ENCODE assay signal across 23 cellular contexts in the genomic region with DNA sequence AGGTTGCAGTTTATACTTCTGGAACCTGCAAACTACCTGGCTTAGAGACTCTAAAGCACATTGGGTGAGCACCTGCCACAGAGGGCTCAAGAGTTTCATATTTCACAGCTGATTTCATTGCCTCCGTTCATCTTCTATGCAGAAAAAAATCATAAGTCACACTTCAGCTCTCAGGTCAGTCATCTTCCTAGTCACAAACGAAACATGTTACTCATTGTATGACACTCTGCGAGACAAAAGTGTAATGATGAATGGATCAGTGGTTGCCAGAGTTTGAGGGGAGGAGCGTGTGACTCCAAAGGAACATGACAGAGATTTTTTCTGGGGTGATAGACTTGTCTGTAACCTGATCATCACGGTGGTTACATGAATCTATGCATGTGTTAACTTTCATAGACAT.
DNase-seq lines count a peak whose midpoint lies in the region; ATAC-seq, FAIRE-seq and TF ChIP-seq lines count a peak whose summit lies in the region.
"Had no signal": no experiment of that assay in that cellular context is flagged by ENCODE, and none has a peak within 500 bp of the region (broad histone marks: within the 10 kb centered on the region; RNA-seq: fewer than 3 reads in every experiment).

No MANE protein-coding gene starts in this region.

- ATAC-seq in HG02870 (IDR thresholded peaks at IDR 0.05; ENCODE audit: unreplicated experiment) (peak; percentile 65), left lung (no peak)
- ATAC-seq: activated T-cell treated with anti-CD3 and anti-CD28 coated beads, Interleukin-2, amount 50 U/mL, for 4 hours; esophagus mucosa; natural killer cell treated with Interleukin-12 subunit alpha and Interleukin-12 subunit beta and Interleukin-15 and Interleukin-18, amount 100 ng/mL, for 72 hours had no signal

- H3K4me1 ChIP-seq in A673 (ENCODE audit: insufficient read depth, low read length, poor library complexity, severe bottlenecking): no peaks in the 10 kb centered on the region
- no peaks in the 10 kb centered on the region for H3K4me1 ChIP-seq in left lung
- H3K4me1 ChIP-seq: parathyroid adenoma, sigmoid colon had no signal

- FAIRE-seq in bronchial epithelial cell (lab: Jason Lieb, UNC): no peak

- DNase-seq in A673 (ENCODE audit: low spot score): peak; percentile 0
- peak; percentile 97 for DNase-seq in NCI-H2171 treated with DMSO at 0.1 percent for 48 hours (lab: John Stamatoyannopoulos, UW)
- peak; percentile 13 for DNase-seq in bronchial epithelial cell (ENCODE audit: low read depth)
- no peak for DNase-seq in left lung
- no peak for DNase-seq in activated T-helper 1 cell treated with anti-CD3 and anti-CD28 coated beads, Interleukin-12 subunit alpha, Interleukin-12 subunit beta, Interleukin-2, Interleukin-4 antibody, amounts not matched to agents 30 ng/mL and 10 ng/mL and 1 ng/mL, durations not matched to agents 14 hours and 24 hours and 36 hours (ENCODE audit: low spot score)
- DNase-seq in stimulated activated naive CD4-positive, alpha-beta T cell (lab: John Stamatoyannopoulos, UW): no peak
- DNase-seq in COLO668 (lab: John Stamatoyannopoulos, UW; ENCODE audit: unreplicated experiment): no peak
- DNase-seq: ACHN; activated CD4-positive, CD25-positive, alpha-beta regulatory T cell treated with anti-CD3 and anti-CD28 coated beads, Interleukin-2, amount 50 U/mL, for 72 hours; activated naive CD4-positive, alpha-beta T cell treated with anti-CD3 and anti-CD28 coated beads for 36 hours; activated T-cell treated with anti-CD3 and anti-CD28 coated beads, Interleukin-2, amount 50 U/mL, for 4 hours; central memory CD4-positive, alpha-beta T cell; H9; kidney glomerular epithelial cell; NCI-H226; sigmoid colon had no signal

- POLR2A ChIA-PET in A673 (lab: Charles Lee; ENCODE audit: low non-redundant PET): no interaction called here

- CTCF ChIA-PET in A673 (lab: Charles Lee): no interaction called here

- H3K27ac ChIP-seq in A673 (ENCODE audit: low read depth, low read length, poor library complexity, severe bottlenecking) (no peak overlapping the region), left lung (no peak overlapping the region)
- H3K27ac ChIP-seq: KMS-11, parathyroid adenoma, sigmoid colon, thoracic aorta had no signal

- H3K27me3 Mint-ChIP-seq in activated T-helper 1 cell treated with anti-CD3 and anti-CD28 coated beads, Interleukin-12 subunit alpha, Interleukin-12 subunit beta, Interleukin-2, Interleukin-4 antibody, amounts not matched to agents 30 ng/mL and 10 ng/mL and 1 ng/mL, durations not matched to agents 14 hours and 24 hours and 36 hours (ENCODE audit: insufficient read depth): no peaks in the 10 kb centered on the region
- H3K27me3 Mint-ChIP-seq: natural killer cell treated with Interleukin-12 subunit alpha and Interleukin-12 subunit beta and Interleukin-15 and Interleukin-18, amount 100 ng/mL, for 72 hours had no signal

- no peak overlapping the region for H3K27ac Mint-ChIP-seq in activated T-helper 1 cell treated with anti-CD3 and anti-CD28 coated beads, Interleukin-12 subunit alpha, Interleukin-12 subunit beta, Interleukin-2, Interleukin-4 antibody, amounts not matched to agents 30 ng/mL and 10 ng/mL and 1 ng/mL, durations not matched to agents 14 hours and 24 hours and 36 hours
- H3K27ac Mint-ChIP-seq: activated naive CD4-positive, alpha-beta T cell treated with anti-CD3 and anti-CD28 coated beads for 36 hours; H9; mesothelial cell of epicardium; natural killer cell treated with Interleukin-12 subunit alpha and Interleukin-12 subunit beta and Interleukin-15 and Interleukin-18, amount 100 ng/mL, for 72 hours had no signal

- TF ChIP-seq CTCF in A673 (conservative IDR thresholded peaks at IDR 0.05; ENCODE audit: low read depth, low read length): no peak
- TF ChIP-seq CTCF in bronchial epithelial cell (IDR thresholded peaks at IDR 0.05; ENCODE audit: insufficient read depth, low read length, severe bottlenecking): no peak
- TF ChIP-seq CTCF in left lung (IDR thresholded peaks at IDR 0.05): no peak

- no peaks in the 10 kb centered on the region for H3K36me3 ChIP-seq in A673 (ENCODE audit: insufficient read depth, low read length, poor library complexity, severe bottlenecking)
- H3K36me3 ChIP-seq in bronchial epithelial cell (ENCODE audit: control insufficient read depth, insufficient read depth, low read length): no peaks in the 10 kb centered on the region
- H3K36me3 ChIP-seq in left lung: no peaks in the 10 kb centered on the region
- H3K36me3 ChIP-seq: sigmoid colon, thoracic aorta had no signal

- H3K4me3 ChIP-seq in A673 (ENCODE audit: low read depth, low read length, poor library complexity, severe bottlenecking): no peak overlapping the region
- H3K4me3 ChIP-seq in bronchial epithelial cell (ENCODE audit: low read depth, low read length): no peak overlapping the region
- no peak overlapping the region for H3K4me3 ChIP-seq in left lung
- H3K4me3 ChIP-seq: sigmoid colon, thoracic aorta had no signal

- H3K9me3 Mint-ChIP-seq in activated T-helper 1 cell treated with anti-CD3 and anti-CD28 coated beads, Interleukin-12 subunit alpha, Interleukin-12 subunit beta, Interleukin-2, Interleukin-4 antibody, amounts not matched to agents 30 ng/mL and 10 ng/mL and 1 ng/mL, durations not matched to agents 14 hours and 24 hours and 36 hours: no peaks in the 10 kb centered on the region
- H3K9me3 Mint-ChIP-seq: activated naive CD4-positive, alpha-beta T cell treated with anti-CD3 and anti-CD28 coated beads for 36 hours; activated T-cell treated with anti-CD3 and anti-CD28 coated beads, Interleukin-2, amount 50 U/mL, for 4 hours; H9; mesothelial cell of epicardium had no signal

- H3K36me3 Mint-ChIP-seq in activated T-helper 1 cell treated with anti-CD3 and anti-CD28 coated beads, Interleukin-12 subunit alpha, Interleukin-12 subunit beta, Interleukin-2, Interleukin-4 antibody, amounts not matched to agents 30 ng/mL and 10 ng/mL and 1 ng/mL, durations not matched to agents 14 hours and 24 hours and 36 hours (ENCODE audit: low read depth): no peaks in the 10 kb centered on the region
- H3K36me3 Mint-ChIP-seq: mesothelial cell of epicardium; natural killer cell treated with Interleukin-12 subunit alpha and Interleukin-12 subunit beta and Interleukin-15 and Interleukin-18, amount 100 ng/mL, for 72 hours had no signal

- no peaks in the 10 kb centered on the region for H3K9me3 ChIP-seq in A673 (ENCODE audit: low read depth, low read length, poor library complexity, severe bottlenecking)
- H3K9me3 ChIP-seq in left lung: no peaks in the 10 kb centered on the region
- H3K9me3 ChIP-seq: sigmoid colon, thoracic aorta had no signal

- no peak overlapping the region for H3K4me3 Mint-ChIP-seq in activated T-helper 1 cell treated with anti-CD3 and anti-CD28 coated beads, Interleukin-12 subunit alpha, Interleukin-12 subunit beta, Interleukin-2, Interleukin-4 antibody, amounts not matched to agents 30 ng/mL and 10 ng/mL and 1 ng/mL, durations not matched to agents 14 hours and 24 hours and 36 hours
- H3K4me3 Mint-ChIP-seq: activated naive CD4-positive, alpha-beta T cell treated with anti-CD3 and anti-CD28 coated beads for 36 hours; activated T-cell treated with anti-CD3 and anti-CD28 coated beads, Interleukin-2, amount 50 U/mL, for 4 hours; H9; mesothelial cell of epicardium; natural killer cell treated with Interleukin-12 subunit alpha and Interleukin-12 subunit beta and Interleukin-15 and Interleukin-18, amount 100 ng/mL, for 72 hours had no signal

- intact Hi-C loops in A673 (cut with micrococcal nuclease; ENCODE audit: unreplicated experiment) (no loop called here), left lung (cut with DNase I) (no loop called here)
- intact Hi-C loops in activated T-helper 1 cell treated with anti-CD3 and anti-CD28 coated beads, Interleukin-12 subunit alpha, Interleukin-12 subunit beta, Interleukin-2, Interleukin-4 antibody, amounts not matched to agents 30 ng/mL and 10 ng/mL and 1 ng/mL, durations not matched to agents 14 hours and 24 hours and 36 hours (cut with micrococcal nuclease): no loop called here

- no peaks in the 10 kb centered on the region for H3K4me1 Mint-ChIP-seq in activated T-helper 1 cell treated with anti-CD3 and anti-CD28 coated beads, Interleukin-12 subunit alpha, Interleukin-12 subunit beta, Interleukin-2, Interleukin-4 antibody, amounts not matched to agents 30 ng/mL and 10 ng/mL and 1 ng/mL, durations not matched to agents 14 hours and 24 hours and 36 hours (ENCODE audit: low read depth)
- H3K4me1 Mint-ChIP-seq: mesothelial cell of epicardium had no signal

- no TSS peak for BruUV-seq in A673 (replicated peaks; lab: Mats Ljungman, UMichigan)

- no peaks in the 10 kb centered on the region for H3K27me3 ChIP-seq in A673 (replicated peaks; ENCODE audit: insufficient read depth, low read depth, low read length, poor library complexity)
- no peaks in the 10 kb centered on the region for H3K27me3 ChIP-seq in bronchial epithelial cell (ENCODE audit: control insufficient read depth, insufficient read depth, low read length)
- no peaks in the 10 kb centered on the region for H3K27me3 ChIP-seq in left lung
- H3K27me3 ChIP-seq: sigmoid colon had no signal

Comparison
In these comparisons a context has a peak if more than half of its experiments do, and no peak if none do; other contexts are left out.
1. DNase-seq: peak in A673 (single experiment), NCI-H2171 treated with DMSO at 0.1 percent for 48 hours (single experiment) and bronchial epithelial cell (single experiment); none in left lung (0 of 2), activated T-helper 1 cell treated with anti-CD3 and anti-CD28 coated beads, Interleukin-12 subunit alpha, Interleukin-12 subunit beta, Interleukin-2, Interleukin-4 antibody, amounts not matched to agents 30 ng/mL and 10 ng/mL and 1 ng/mL, durations not matched to agents 14 hours and 24 hours and 36 hours (single experiment), stimulated activated naive CD4-positive, alpha-beta T cell (0 of 6) and COLO668 (single experiment).